In genomic region chr15:88920186-88920891, GRCh38 we compare ENCODE assay signal across 10 cellular contexts. TPM values are rescaled to one million over a fixed set of nuclear protein-coding genes. Genes with fewer than 3 reads are reported as not detected.
DNase-seq lines count a peak whose midpoint lies in the region; ATAC-seq and TF ChIP-seq lines count a peak whose summit lies in the region.
"Had no signal": no experiment of that assay in that cellular context is flagged by ENCODE, and none has a peak within 500 bp of the region (broad histone marks: within the 10 kb centered on the region; RNA-seq: fewer than 3 reads in every experiment).

No MANE protein-coding gene starts in this region.

- intact Hi-C loops in PC-9 (cut with micrococcal nuclease; ENCODE audit: unreplicated experiment), result no loop called here

- H3K4me1 ChIP-seq in GM23248 (ENCODE audit: insufficient read depth) (peaks cover 29% of the 10 kb centered on the region), PC-9 (replicated peaks; ENCODE audit: insufficient read depth) (peaks cover 17% of the 10 kb centered on the region)

- no peak for TF ChIP-seq CTCF in PC-9 (conservative IDR thresholded peaks at IDR 0.05)
- no peak for TF ChIP-seq CTCF in choroid plexus epithelial cell (conservative IDR thresholded peaks at IDR 0.05; ENCODE audit: low read depth, low read length)

- peaks cover 15% of the 10 kb centered on the region; the same call in 1 of the 2 replicates for H3F3A ChIP-seq in GM23248 (ENCODE audit: insufficient read depth)
- peaks cover 12% of the 10 kb centered on the region; the same call in 1 of the 2 replicates for H3F3A ChIP-seq in PC-9 (ENCODE audit: insufficient read depth, low read depth)

- H3K9me2 ChIP-seq in GM23248 (ENCODE audit: insufficient read depth) (no peaks in the 10 kb centered on the region), PC-9 (ENCODE audit: insufficient read depth) (no peaks in the 10 kb centered on the region)

- peak overlapping the region; percentile 37; the same call in 1 of the 2 replicates for H3K9ac ChIP-seq in GM23248

- POLR2A ChIA-PET in PC-9 (lab: Charles Lee; ENCODE audit: unreplicated experiment), result interaction anchor here (0.7 kb wide), 1 partner anchor 293 kb away, joined by 3 read pairs; no protein-coding TSS in a partner anchor

- no peak overlapping the region for H2AFZ ChIP-seq in GM23248
- H2AFZ ChIP-seq in PC-9, result no peak overlapping the region

- H3K9me3 ChIP-seq in GM23248 (ENCODE audit: low read depth) (no peaks in the 10 kb centered on the region), PC-9 (ENCODE audit: insufficient read depth, low read depth) (no peaks in the 10 kb centered on the region)

- peak; percentile 72 for DNase-seq in GM23248
- DNase-seq in PC-9, result peak; percentile 28 to 45
- DNase-seq in choroid plexus epithelial cell (ENCODE audit: low read depth), result peak; percentile 84
- peak; percentile 58 for DNase-seq in renal cortical epithelial cell (ENCODE audit: low read depth)
- no peak for DNase-seq in DMS79 (lab: John Stamatoyannopoulos, UW)
- DNase-seq in SK-N-DZ (ENCODE audit: low spot score), result no peak
- DNase-seq: DMS 273 treated with DMSO at 0.1 percent for 48 hours, left colon, NCI-H1694 had no signal

- H3K27me3 ChIP-seq in GM23248 (replicated peaks; ENCODE audit: insufficient read depth) (no peaks in the 10 kb centered on the region), PC-9 (ENCODE audit: insufficient read depth, low read depth) (no peaks in the 10 kb centered on the region)

- WGBS in GM23248 (ENCODE audit: low coverage in 1 of 2, low lambda C conversion rate in 2 of 2, missing lambda C conversion rate in 2 of 2), 2 experiments, result 72 to 73% methylated on average over 9 of the region's 9 CpGs

- peak overlapping the region; percentile 53 for H3K4me2 ChIP-seq in GM23248 (ENCODE audit: unreplicated experiment)
- no peak overlapping the region for H3K4me2 ChIP-seq in PC-9

- H3K36me3 ChIP-seq in GM23248 (ENCODE audit: low read depth) (no peaks in the 10 kb centered on the region), PC-9 (ENCODE audit: low read depth) (no peaks in the 10 kb centered on the region)

- in situ Hi-C loops in GM23248 (cut with MboI), result no loop called here

- H3K4me3 ChIP-seq in GM23248, result no peak overlapping the region; the same call in 1 of the 2 replicates
- no peak overlapping the region for H3K4me3 ChIP-seq in PC-9
- no peak overlapping the region for H3K4me3 ChIP-seq in choroid plexus epithelial cell (ENCODE audit: low read depth, low read length)

- H3K79me2 ChIP-seq in GM23248 (ENCODE audit: insufficient read depth) (no peaks in the 10 kb centered on the region), PC-9 (ENCODE audit: low read depth) (no peaks in the 10 kb centered on the region)

- peak overlapping the region; percentile 85 for H3K27ac ChIP-seq in GM23248
- no peak overlapping the region for H3K27ac ChIP-seq in PC-9

- BruUV-seq in PC-9 (replicated peaks; lab: Mats Ljungman, UMichigan), result TSS peak; percentile 59

- H4K20me1 ChIP-seq in GM23248 (ENCODE audit: insufficient read depth) (no peaks in the 10 kb centered on the region), PC-9 (ENCODE audit: insufficient read depth) (no peaks in the 10 kb centered on the region)

- no peak for ATAC-seq in HG02885 (IDR thresholded peaks at IDR 0.05; ENCODE audit: poor library complexity, unreplicated experiment)
- ATAC-seq: left colon had no signal

- CTCF ChIA-PET in PC-9 (lab: Charles Lee), result interaction anchor here (0.6 kb wide), 1 partner anchor 42 kb away, joined by 3 read pairs; no protein-coding TSS in a partner anchor

RNA-seq across cellular contexts. Expression of gene MFGE8, which starts 7.2 kb away (rescaled TPM):
- total RNA-seq in GM23248 (2014; rRNA removed; shearing (Covaris generic)), result 334 and 355 TPM in 2 replicates
- polyA plus RNA-seq in GM23248 (2016; fragmentation: Nextera tagmentation; extraction: Ambion mirVana), result 411 and 437 TPM in 2 replicates
- total RNA-seq in PC-9 (2021), result 54.5 and 64.3 TPM in 2 replicates
- total RNA-seq in renal cortical epithelial cell, result 66.0 and 71.6 TPM in 2 replicates
- 33.9 and 45.2 TPM in 2 replicates for polyA plus RNA-seq in SK-N-DZ (2014; cell fraction: cytosol; rRNA removed)
- 50.8 and 51.1 TPM in 2 replicates for polyA plus RNA-seq in SK-N-DZ (2014; cell fraction: nucleus; rRNA removed)

RNA-seq across cellular contexts. Expression of gene HAPLN3, which starts 25.0 kb away (rescaled TPM):
- total RNA-seq in GM23248 (2014; rRNA removed; shearing (Covaris generic)), result 2.9 and 6.7 TPM in 2 replicates
- 3.3 and 4.5 TPM in 2 replicates for polyA plus RNA-seq in GM23248 (2016; fragmentation: Nextera tagmentation; extraction: Ambion mirVana)
- total RNA-seq in PC-9 (2021), result 2.4 and 3.8 TPM in 2 replicates
- total RNA-seq in renal cortical epithelial cell, result 4.7 and 6.6 TPM in 2 replicates
- 0.61 and 1.6 TPM in 2 replicates for polyA plus RNA-seq in SK-N-DZ (2014; cell fraction: cytosol; rRNA removed)
- polyA plus RNA-seq in SK-N-DZ (2014; cell fraction: nucleus; rRNA removed), result 1.0 and 1.6 TPM in 2 replicates

Comparison
In these comparisons a context has a peak if more than half of its experiments do, and no peak if none do; other contexts are left out.
1. DNase-seq: peak in GM23248 (single experiment), PC-9 (2 of 2), choroid plexus epithelial cell (single experiment) and renal cortical epithelial cell (single experiment); none in DMS79 (single experiment) and SK-N-DZ (single experiment).